Comparison of ENCODE assay signal across 27 cellular contexts in the genomic region with DNA sequence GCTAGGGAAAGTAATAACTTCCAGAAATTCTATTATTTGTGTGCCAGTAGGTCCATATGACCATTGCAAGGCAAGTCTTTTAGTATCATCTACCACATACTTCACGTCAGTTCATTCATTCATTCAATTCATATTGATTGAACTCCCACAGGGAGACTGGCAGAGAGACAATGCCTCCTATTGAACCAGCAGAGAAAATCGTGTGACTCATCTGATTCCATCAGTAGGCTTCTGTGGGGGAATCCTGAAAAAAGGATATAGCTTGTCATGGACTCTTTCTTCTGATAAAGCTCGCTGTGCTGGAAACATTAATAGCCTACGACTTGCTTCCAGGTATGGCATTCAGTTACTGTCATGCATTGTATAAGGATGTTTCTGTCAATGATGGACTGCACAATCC. TPM values are rescaled to one million over a fixed set of nuclear protein-coding genes. Genes with fewer than 3 reads are reported as not detected.
"Had no signal": no experiment of that assay in that cellular context is flagged by ENCODE, and none has a peak within 500 bp of the region (broad histone marks: within the 10 kb centered on the region; RNA-seq: fewer than 3 reads in every experiment).

No MANE protein-coding gene starts in this region.

- H3K79me2 ChIP-seq: hepatocyte had no signal

- ATAC-seq: activated CD4-positive, alpha-beta T cell treated with anti-CD3 and anti-CD28 coated beads for 36 hours; activated naive CD4-positive, alpha-beta T cell treated with anti-CD3 and anti-CD28 coated beads, Interleukin-2, amount 50 U/mL, for 72 hours; activated T-cell treated with anti-CD3 and anti-CD28 coated beads, Interleukin-2, amount 50 U/mL, for 72 hours; gastrocnemius medialis; left colon; naive thymus-derived CD8-positive, alpha-beta T cell; right lobe of liver; stimulated activated naive CD8-positive, alpha-beta T cell treated with anti-CD3 and anti-CD28 coated beads, Interleukin-15, Interleukin-2, amounts not matched to agents 100 U/mL and 50 U/mL, for 24 hours; T-cell had no signal

- H3K4me3 ChIP-seq: colonic mucosa, esophagus squamous epithelium, gastrocnemius medialis, hepatocyte, right lobe of liver, testis, transverse colon had no signal

- H2AFZ ChIP-seq: hepatocyte had no signal

- H3K4me1 Mint-ChIP-seq: activated CD4-positive, alpha-beta T cell treated with anti-CD3 and anti-CD28 coated beads for 36 hours; central memory CD8-positive, alpha-beta T cell; immature natural killer cell; naive thymus-derived CD8-positive, alpha-beta T cell; T-cell had no signal

- DNase-seq: activated CD4-positive, alpha-beta T cell treated with anti-CD3 and anti-CD28 coated beads for 36 hours; activated CD4-positive, CD25-positive, alpha-beta regulatory T cell; activated naive CD4-positive, alpha-beta T cell; activated T-cell treated with anti-CD3 and anti-CD28 coated beads for 4 hours; activated T-cell treated with anti-CD3 and anti-CD28 coated beads, Interleukin-2, amount 50 U/mL, for 72 hours; anterior cingulate cortex; colonic mucosa; effector CD8-positive, alpha-beta T cell; esophagus squamous epithelium; gastrocnemius medialis; immature natural killer cell; kidney; left colon; mammary epithelial cell; midbrain; naive thymus-derived CD8-positive, alpha-beta T cell; right lobe of liver; stimulated activated CD4-positive, alpha-beta T cell treated with anti-CD3 and anti-CD28 coated beads, Interleukin-4, amount 100 ng/mL, for 1 hour; stimulated activated naive CD8-positive, alpha-beta T cell treated with anti-CD3 and anti-CD28 coated beads, Interleukin-15, Interleukin-2, amounts not matched to agents 100 U/mL and 50 U/mL, for 24 hours; T-cell; testis; transverse colon had no signal

- H3K27ac Mint-ChIP-seq: activated CD4-positive, alpha-beta T cell treated with anti-CD3 and anti-CD28 coated beads for 36 hours; activated naive CD4-positive, alpha-beta T cell treated with anti-CD3 and anti-CD28 coated beads, Interleukin-2, amount 50 U/mL, for 72 hours; activated T-cell treated with anti-CD3 and anti-CD28 coated beads, Interleukin-2, amount 50 U/mL, for 72 hours; immature natural killer cell; naive thymus-derived CD8-positive, alpha-beta T cell; T-cell had no signal

- H3K4me2 ChIP-seq: hepatocyte had no signal

- H3K9me3 Mint-ChIP-seq: activated naive CD4-positive, alpha-beta T cell treated with anti-CD3 and anti-CD28 coated beads, Interleukin-2, amount 50 U/mL, for 72 hours; activated T-cell treated with anti-CD3 and anti-CD28 coated beads, Interleukin-2, amount 50 U/mL, for 72 hours; central memory CD8-positive, alpha-beta T cell; T-cell had no signal

- H3K36me3 Mint-ChIP-seq: activated naive CD4-positive, alpha-beta T cell treated with anti-CD3 and anti-CD28 coated beads, Interleukin-2, amount 50 U/mL, for 72 hours; immature natural killer cell; naive thymus-derived CD8-positive, alpha-beta T cell; T-cell had no signal

- H3K4me3 Mint-ChIP-seq: activated CD4-positive, alpha-beta T cell treated with anti-CD3 and anti-CD28 coated beads for 36 hours; activated T-cell treated with anti-CD3 and anti-CD28 coated beads, Interleukin-2, amount 50 U/mL, for 72 hours; central memory CD8-positive, alpha-beta T cell; immature natural killer cell; naive thymus-derived CD8-positive, alpha-beta T cell; T-cell had no signal

- H3K27me3 ChIP-seq: colonic mucosa, esophagus squamous epithelium, gastrocnemius medialis, right lobe of liver, testis, transverse colon had no signal

- H3K36me3 ChIP-seq: colonic mucosa, esophagus squamous epithelium, gastrocnemius medialis, right lobe of liver, transverse colon had no signal

- H3K4me1 ChIP-seq: colonic mucosa, esophagus squamous epithelium, gastrocnemius medialis, right lobe of liver, testis, transverse colon had no signal

- H3K27ac ChIP-seq: colonic mucosa, epithelial cell of prostate, esophagus squamous epithelium, gastrocnemius medialis, hepatocyte, right lobe of liver, testis, transverse colon had no signal

RNA-seq across cellular contexts. Expression of gene CNR1, which starts 45.3 kb away (rescaled TPM):
- total RNA-seq: activated CD4-positive, alpha-beta T cell treated with anti-CD3 and anti-CD28 coated beads for 36 hours; activated naive CD4-positive, alpha-beta T cell treated with anti-CD3 and anti-CD28 coated beads, Interleukin-2, amount 50 U/mL, for 72 hours; mammary epithelial cell; T-helper 2 cell treated with Interferon-gamma antibody and Interleukin-4, amounts not matched to agents 100 ng/mL and 5 ng/mL, for 36 hours had no signal
- polyA plus RNA-seq: immature natural killer cell; mammary epithelial cell; naive thymus-derived CD8-positive, alpha-beta T cell had no signal
